ENCODE assay signal across 8 cellular contexts in the genomic region with DNA sequence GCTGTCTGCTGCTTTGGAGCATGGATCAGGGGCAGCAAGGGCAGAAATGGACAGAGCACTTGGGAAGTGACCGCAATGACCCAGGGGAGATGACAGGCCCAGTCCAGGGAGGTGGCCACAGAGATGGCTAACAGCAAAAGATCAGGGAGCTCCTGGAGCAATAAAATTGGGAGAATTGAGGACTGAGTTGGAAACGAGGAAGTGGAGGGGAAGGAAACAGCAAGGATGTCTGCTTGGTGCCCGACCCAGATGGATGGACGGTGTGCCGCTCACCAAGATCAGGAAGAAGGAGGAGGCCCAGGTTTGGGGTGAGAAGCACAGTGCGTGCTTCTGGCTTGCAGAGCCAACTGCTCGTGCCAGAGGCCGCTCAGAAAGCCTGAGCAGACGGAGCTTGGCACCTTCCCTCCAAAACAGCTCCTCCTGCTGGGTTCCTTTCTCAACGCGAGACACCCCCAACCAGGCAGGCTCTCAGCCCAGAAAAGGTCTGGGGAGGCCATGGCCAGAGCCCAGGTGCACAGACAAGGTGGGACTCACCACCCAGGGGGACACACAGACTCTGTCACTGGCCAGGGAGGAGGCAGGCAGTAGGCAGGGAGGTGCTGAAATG. TPM values are rescaled to one million over a fixed set of nuclear protein-coding genes. Genes with fewer than 3 reads are reported as not detected.
A peak's percentile ranks its signal among the peaks of the same experiment; 100 is the strongest.
DNase-seq lines count a peak whose midpoint lies in the region; ATAC-seq, FAIRE-seq and TF ChIP-seq lines count a peak whose summit lies in the region.

No MANE protein-coding gene starts in this region.

- intact Hi-C loops in pancreas (cut with DNase I) = loop anchor here in 1 of 3 donors (10.0 kb wide), 1 partner anchor 68 kb away; the partner anchor contains the start of gene MXD3

- peaks cover 14% of the 10 kb centered on the region for H3K4me1 Mint-ChIP-seq in endothelial cell (ENCODE audit: unreplicated experiment)

- no peaks in the 10 kb centered on the region for H3K36me3 Mint-ChIP-seq in endothelial cell (ENCODE audit: low read depth, unreplicated experiment)

- H3K9me3 Mint-ChIP-seq in endothelial cell (ENCODE audit: unreplicated experiment) = no peaks in the 10 kb centered on the region

- H3K4me3 ChIP-seq in pancreas = no peak overlapping the region

- H3K27ac Mint-ChIP-seq in endothelial cell (ENCODE audit: unreplicated experiment) = no peak overlapping the region

- H3K36me3 ChIP-seq in pancreas = no peaks in the 10 kb centered on the region

- no peaks in the 10 kb centered on the region for H3K27me3 ChIP-seq in pancreas

- no peak for FAIRE-seq in pancreas (lab: Jason Lieb, UNC)

- ATAC-seq in pancreas (peak; percentile 76 to 90 (median 84)), HG03521 (IDR thresholded peaks at IDR 0.05; ENCODE audit: unreplicated experiment) (no peak)

- H3K9me3 ChIP-seq in pancreas = no peaks in the 10 kb centered on the region

- WGBS in pancreas, 2 donors = 27 to 29% methylated on average over 11 of the region's 11 CpGs

- H3K27ac ChIP-seq in pancreas = no peak overlapping the region

- H3K4me3 Mint-ChIP-seq in endothelial cell (ENCODE audit: unreplicated experiment) = peak overlapping the region; percentile 33

- H3K27me3 Mint-ChIP-seq in endothelial cell (ENCODE audit: unreplicated experiment) = peaks cover 4% of the 10 kb centered on the region

- no peak for TF ChIP-seq CTCF in endothelial cell (IDR thresholded peaks at IDR 0.05; ENCODE audit: unreplicated experiment)
- peak in 1 of 4 donors; percentile 7 for TF ChIP-seq CTCF in pancreas (IDR thresholded peaks at IDR 0.05)

- H3K4me1 ChIP-seq in pancreas = no peaks in the 10 kb centered on the region

- DNase-seq in SIG-M5 treated with dmso at 0.1 percent for 504 hours (lab: John Stamatoyannopoulos, UW; ENCODE audit: unreplicated experiment) (peak; percentile 27), SIG-M5 (lab: John Stamatoyannopoulos, UW) (no peak), NCI-H446 treated with DMSO at 0.1 percent for 48 hours (lab: John Stamatoyannopoulos, UW) (peak; percentile 18), endothelial cell (ENCODE audit: low spot score) (no peak), pancreas (peak in 3 of 6 donors; percentile 52 to 66 (median 63))
- DNase-seq in activated CD8-positive, alpha-beta memory T cell treated with anti-CD3 and anti-CD28 coated beads, Interleukin-2, amount 50 U/mL, for 48 hours = no peak
- DNase-seq in effector CD8-positive, alpha-beta T cell (lab: John Stamatoyannopoulos, UW) = no peak

RNA-seq across cellular contexts. Expression of gene SLC34A1, which starts 1.7 kb away (rescaled TPM):
- not detected for total RNA-seq in endothelial cell (ENCODE audit: unreplicated experiment)
- not detected for total RNA-seq in pancreas
- polyA plus RNA-seq in pancreas = not detected

RNA-seq across cellular contexts. Expression of gene PFN3, which starts 17.9 kb away (rescaled TPM):
- total RNA-seq in endothelial cell (ENCODE audit: unreplicated experiment) (not detected), pancreas (not detected)
- not detected for polyA plus RNA-seq in pancreas

RNA-seq across cellular contexts. Expression of gene RGS14, which starts 24.8 kb away (rescaled TPM):
- 21.8 TPM for total RNA-seq in endothelial cell (ENCODE audit: unreplicated experiment)
- 10 to 100 TPM in 4 of 6 donors, 1 to 10 TPM in 2; 7.0 to 15.7 (median 11.3) TPM for total RNA-seq in pancreas
- polyA plus RNA-seq in pancreas = 10 to 100 TPM; 24.7 to 30.9 TPM

RNA-seq across cellular contexts. Expression of gene F12, which starts 26.8 kb away (rescaled TPM):
- total RNA-seq in endothelial cell (ENCODE audit: unreplicated experiment) (1.4 TPM), pancreas (1 to 10 TPM in 5 of 6 donors, under 1 TPM in 1; 0.83 to 2.6 (median 1.8) TPM)
- polyA plus RNA-seq in pancreas = 1 to 10 TPM; 1.1 to 2.2 TPM

RNA-seq across cellular contexts. Expression of gene LMAN2, which starts 31.1 kb away (rescaled TPM):
- total RNA-seq in endothelial cell (ENCODE audit: unreplicated experiment) (137 TPM), pancreas (100 to 1,000 TPM in 2 of 6 donors, 10 to 100 TPM in 4; 71.1 to 128 (median 92.6) TPM)
- 100 to 1,000 TPM in 1 of 2 donors, 10 to 100 TPM in 1; 80.7 to 110 TPM for polyA plus RNA-seq in pancreas

Comparison
In these comparisons a context has a peak if more than half of its experiments do, and no peak if none do; other contexts are left out.
1. DNase-seq: peak in SIG-M5 treated with dmso at 0.1 percent for 504 hours (single experiment) and NCI-H446 treated with DMSO at 0.1 percent for 48 hours (single experiment); none in SIG-M5 (single experiment), endothelial cell (single experiment), activated CD8-positive, alpha-beta memory T cell treated with anti-CD3 and anti-CD28 coated beads, Interleukin-2, amount 50 U/mL, for 48 hours (single experiment) and effector CD8-positive, alpha-beta T cell (single experiment).